ENCODE assay signal across 1 cellular context in genomic region chr7:103148994-103149807, GRCh38.
A peak's percentile ranks its signal among the peaks of the same experiment; 100 is the strongest.
TF ChIP-seq lines count a peak whose summit lies in the region.

Gene NAPEPLD, minus strand, starts transcription at chr7:103149099. Its CDS starts 20,323 bp downstream, at chr7:103128776.

TF ChIP-seq in HepG2, 621 proteins besides CTCF, POLR2A, EP300 and RAD21 (continued from another document and continues in another):
- TF ChIP-seq ZBTB46 (CRISPR knock-in tag; IDR thresholded peaks at IDR 0.05; ENCODE audit: borderline replicate concordance) (no peak), NR2F2 (IDR thresholded peaks at IDR 0.05; ENCODE audit: borderline replicate concordance, low read depth) (no peak; the same call in 1 of the 2 replicates), RBAK (CRISPR knock-in tag; IDR thresholded peaks at IDR 0.05) (no peak), ZFP90 (CRISPR knock-in tag; IDR thresholded peaks at IDR 0.05; ENCODE audit: borderline replicate concordance) (no peak), POLR2AphosphoS2 (IDR thresholded peaks at IDR 0.05; ENCODE audit: low read depth, low read length) (no peak), ZFAT (CRISPR knock-in tag; conservative IDR thresholded peaks at IDR 0.05) (0 out of 2 replicates have a peak, but pooled peaks have one; percentile 29), ETV6 (CRISPR knock-in tag; conservative IDR thresholded peaks at IDR 0.05) (0 out of 2 replicates have a peak, but pooled peaks have one; percentile 35), ZNF33A (CRISPR knock-in tag; IDR thresholded peaks at IDR 0.05; ENCODE audit: borderline replicate concordance) (no peak), ATF6 (CRISPR knock-in tag; conservative IDR thresholded peaks at IDR 0.05) (0 out of 2 replicates have a peak, but pooled peaks have one; percentile 54), TOE1 (CRISPR knock-in tag; IDR thresholded peaks at IDR 0.05) (no peak), FOSL2 (CRISPR knock-in tag; IDR thresholded peaks at IDR 0.05) (peak; percentile 13; the same call in 1 of the 2 replicates), GMEB1 (CRISPR knock-in tag; IDR thresholded peaks at IDR 0.05; ENCODE audit: borderline replicate concordance) (peak; percentile 78), ZBTB38 (CRISPR knock-in tag; IDR thresholded peaks at IDR 0.05) (peak; percentile 100), ETV5 (CRISPR knock-in tag; IDR thresholded peaks at IDR 0.05; ENCODE audit: borderline replicate concordance) (peak; percentile 47), EED (CRISPR knock-in tag; IDR thresholded peaks at IDR 0.05) (no peak), PRMT3 (CRISPR knock-in tag; IDR thresholded peaks at IDR 0.05; ENCODE audit: borderline replicate concordance, low read depth) (no peak), GTF2F1 (IDR thresholded peaks at IDR 0.05; ENCODE audit: low read length) (no peak), ATM (IDR thresholded peaks at IDR 0.05; ENCODE audit: borderline replicate concordance) (no peak), HOXA3 (CRISPR knock-in tag; IDR thresholded peaks at IDR 0.05) (peak; percentile 98), RERE (CRISPR knock-in tag; IDR thresholded peaks at IDR 0.05; ENCODE audit: low read depth) (peak; percentile 28), ZNF710 (CRISPR knock-in tag; IDR thresholded peaks at IDR 0.05; ENCODE audit: borderline replicate concordance) (no peak), HCFC1 (IDR thresholded peaks at IDR 0.05; ENCODE audit: low read depth, low read length) (peak; percentile 69), RXRB (CRISPR knock-in tag; IDR thresholded peaks at IDR 0.05; ENCODE audit: borderline replicate concordance) (peak; percentile 38; the same call in 1 of the 2 replicates), ZNF225 (CRISPR knock-in tag; IDR thresholded peaks at IDR 0.05) (0 out of 2 replicates have a peak, but pooled peaks have one; percentile 25), GMEB2 (CRISPR knock-in tag; IDR thresholded peaks at IDR 0.05; ENCODE audit: low read depth) (no peak; the same call in 1 of the 2 replicates), EEA1 (CRISPR knock-in tag; IDR thresholded peaks at IDR 0.05; ENCODE audit: borderline replicate concordance) (no peak), CHD2 (IDR thresholded peaks at IDR 0.05; ENCODE audit: low read depth, low read length) (peak; percentile 87), ZNF639 (CRISPR knock-in tag; conservative IDR thresholded peaks at IDR 0.05) (peak; percentile 27; the same call in 1 of the 2 replicates), ZNF318 (CRISPR knock-in tag; IDR thresholded peaks at IDR 0.05) (no peak), TBL1XR1 (IDR thresholded peaks at IDR 0.05; ENCODE audit: borderline replicate concordance, low read length, partially characterized antibody) (peak; percentile 10)
